ENCODE assay signal across 1 cellular context in genomic region chr2:230902180-230902899, GRCh38.
TF ChIP-seq lines count a peak whose summit lies in the region.

No MANE protein-coding gene starts in this region.

TF ChIP-seq in HepG2, 621 proteins besides CTCF, POLR2A, EP300 and RAD21 (continued from another document):
- no peak for TF ChIP-seq ZNF597 (CRISPR knock-in tag; IDR thresholded peaks at IDR 0.05)
- TF ChIP-seq FOXO1 (CRISPR knock-in tag; IDR thresholded peaks at IDR 0.05), result 0 out of 2 replicates have a peak, but pooled peaks have one; percentile 2
- TF ChIP-seq ETV5 (CRISPR knock-in tag; IDR thresholded peaks at IDR 0.05; ENCODE audit: borderline replicate concordance), result 0 out of 2 replicates have a peak, but pooled peaks have one; percentile 9
- TF ChIP-seq ZNF547 (CRISPR knock-in tag; IDR thresholded peaks at IDR 0.05), result no peak
- TF ChIP-seq SMC3 (IDR thresholded peaks at IDR 0.05; ENCODE audit: low read length), result peak; percentile 81
- TF ChIP-seq ZNF136 (CRISPR knock-in tag; IDR thresholded peaks at IDR 0.05; ENCODE audit: low read depth), result 0 out of 2 replicates have a peak, but pooled peaks have one; percentile 62
- no peak for TF ChIP-seq ZNF160 (CRISPR knock-in tag; IDR thresholded peaks at IDR 0.05)
- no peak for TF ChIP-seq ZNF687 (CRISPR knock-in tag; IDR thresholded peaks at IDR 0.05)
- TF ChIP-seq XRCC5 (optimal IDR thresholded peaks at IDR 0.05; ENCODE audit: low read length), result peak; percentile 66
- TF ChIP-seq CHCHD3 (CRISPR knock-in tag; IDR thresholded peaks at IDR 0.05), result no peak
- no peak for TF ChIP-seq HOXA7 (CRISPR knock-in tag; IDR thresholded peaks at IDR 0.05)
- TF ChIP-seq SP1 (IDR thresholded peaks at IDR 0.05), result no peak
- no peak for TF ChIP-seq SP1 (CRISPR knock-in tag; IDR thresholded peaks at IDR 0.05)
- TF ChIP-seq ZNF800 (CRISPR knock-in tag; IDR thresholded peaks at IDR 0.05), result no peak
- no peak for TF ChIP-seq AFF4 (CRISPR knock-in tag; IDR thresholded peaks at IDR 0.05)
- no peak for TF ChIP-seq SMARCC2 (IDR thresholded peaks at IDR 0.05)
- TF ChIP-seq FIP1L1 (IDR thresholded peaks at IDR 0.05; ENCODE audit: borderline replicate concordance, insufficient read depth, low read depth, low read length), result no peak
- no peak for TF ChIP-seq ZFP36L1 (CRISPR knock-in tag; IDR thresholded peaks at IDR 0.05)
- TF ChIP-seq PRMT3 (CRISPR knock-in tag; IDR thresholded peaks at IDR 0.05; ENCODE audit: borderline replicate concordance, low read depth), result no peak
- peak; percentile 89 for TF ChIP-seq STAG1 (CRISPR knock-in tag; IDR thresholded peaks at IDR 0.05)
- TF ChIP-seq ZNF350 (CRISPR knock-in tag; IDR thresholded peaks at IDR 0.05; ENCODE audit: borderline replicate concordance, low read depth), result 0 out of 2 replicates have a peak, but pooled peaks have one; percentile 20
- no peak for TF ChIP-seq ZNF674 (CRISPR knock-in tag; IDR thresholded peaks at IDR 0.05; ENCODE audit: low read depth)
- no peak for TF ChIP-seq NBN (conservative IDR thresholded peaks at IDR 0.05)
- no peak for TF ChIP-seq HOXA9 (CRISPR knock-in tag; IDR thresholded peaks at IDR 0.05; ENCODE audit: borderline replicate concordance)
